Comparison of ENCODE assay signal across 1 cellular context in the genomic region with DNA sequence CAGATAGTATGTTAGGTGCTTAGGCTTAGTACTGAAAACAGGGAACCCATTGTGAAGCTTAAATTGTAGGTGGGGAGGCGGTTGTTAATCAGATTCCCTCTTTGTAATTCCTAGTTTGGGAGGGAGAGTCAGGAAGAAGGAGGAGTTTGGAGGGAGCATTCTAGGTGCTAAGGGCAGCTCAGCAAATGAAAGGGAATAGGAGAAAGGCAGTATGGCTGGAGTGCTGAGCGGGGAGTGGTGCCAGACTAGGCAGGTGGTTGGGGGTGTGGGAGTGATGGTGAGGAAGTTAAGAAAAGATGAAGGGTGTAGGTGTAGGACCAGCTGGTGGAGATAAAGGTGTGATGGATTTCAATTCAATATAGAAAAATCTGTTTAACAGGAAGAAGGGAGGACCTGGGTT.
TF ChIP-seq lines count a peak whose summit lies in the region.

No MANE protein-coding gene starts in this region.

TF ChIP-seq in H1, 55 proteins besides CTCF, POLR2A, EP300 and RAD21:
- TF ChIP-seq, protein P1, sequence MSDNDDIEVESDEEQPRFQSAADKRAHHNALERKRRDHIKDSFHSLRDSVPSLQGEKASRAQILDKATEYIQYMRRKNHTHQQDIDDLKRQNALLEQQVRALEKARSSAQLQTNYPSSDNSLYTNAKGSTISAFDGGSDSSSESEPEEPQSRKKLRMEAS (IDR thresholded peaks at IDR 0.05): peak; percentile 56
- no peak for TF ChIP-seq NRF1 (IDR thresholded peaks at IDR 0.05; ENCODE audit: low read depth, low read length)
- TF ChIP-seq, protein P2, sequence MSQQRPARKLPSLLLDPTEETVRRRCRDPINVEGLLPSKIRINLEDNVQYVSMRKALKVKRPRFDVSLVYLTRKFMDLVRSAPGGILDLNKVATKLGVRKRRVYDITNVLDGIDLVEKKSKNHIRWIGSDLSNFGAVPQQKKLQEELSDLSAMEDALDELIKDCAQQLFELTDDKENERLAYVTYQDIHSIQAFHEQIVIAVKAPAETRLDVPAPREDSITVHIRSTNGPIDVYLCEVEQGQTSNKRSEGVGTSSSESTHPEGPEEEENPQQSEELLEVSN (IDR thresholded peaks at IDR 0.05): 0 out of 2 replicates have a peak, but pooled peaks have one; percentile 17
